In the genomic region with DNA sequence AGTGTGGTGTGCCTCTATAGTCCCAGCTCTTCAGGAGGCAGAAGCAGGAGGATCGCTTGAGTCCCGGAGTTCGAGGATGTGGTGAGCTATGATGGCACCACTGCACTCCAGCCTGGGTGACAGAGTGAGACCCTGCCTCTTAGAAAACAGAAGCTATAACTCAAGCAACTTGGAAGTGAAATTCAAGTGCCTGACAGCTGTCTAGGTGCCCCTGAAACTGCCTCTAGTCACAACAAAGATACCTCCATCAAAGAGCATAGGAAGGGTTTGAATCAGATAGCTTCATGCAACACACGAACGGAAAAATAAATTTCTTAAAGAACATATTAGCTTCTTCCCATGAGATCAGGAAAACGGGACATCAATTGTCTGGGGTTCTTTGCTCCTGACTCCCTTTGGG, we compare ENCODE assay signal across 11 cellular contexts. TPM values are rescaled to one million over a fixed set of nuclear protein-coding genes. Genes with fewer than 3 reads are reported as not detected.
A peak's percentile ranks its signal among the peaks of the same experiment; 100 is the strongest.
DNase-seq lines count a peak whose midpoint lies in the region; ATAC-seq, FAIRE-seq and TF ChIP-seq lines count a peak whose summit lies in the region.
"Had no signal": no experiment of that assay in that cellular context is flagged by ENCODE, and none has a peak within 500 bp of the region (broad histone marks: within the 10 kb centered on the region; RNA-seq: fewer than 3 reads in every experiment).

No MANE protein-coding gene starts in this region.

- H3K9me3 Mint-ChIP-seq in Calu3 (ENCODE audit: low read depth, unreplicated experiment): no peaks in the 10 kb centered on the region
- peaks cover 2% of the 10 kb centered on the region for H3K9me3 Mint-ChIP-seq in astrocyte (ENCODE audit: unreplicated experiment)
- H3K9me3 Mint-ChIP-seq in natural killer cell treated with Interleukin-12 subunit alpha and Interleukin-12 subunit beta and Interleukin-15 and Interleukin-18, amount 100 ng/mL, for 72 hours: no peaks in the 10 kb centered on the region

- H3K4me3 Mint-ChIP-seq in Calu3 (ENCODE audit: low read depth, unreplicated experiment) (peak overlapping the region; percentile 72), astrocyte (ENCODE audit: unreplicated experiment) (peak overlapping the region; percentile 81)
- peak overlapping the region; percentile 86 for H3K4me3 Mint-ChIP-seq in natural killer cell treated with Interleukin-12 subunit alpha and Interleukin-12 subunit beta and Interleukin-15 and Interleukin-18, amount 100 ng/mL, for 72 hours

- H3K79me2 ChIP-seq in KMS-11 (ENCODE audit: insufficient read depth, low read depth) (no peaks in the 10 kb centered on the region), astrocyte (ENCODE audit: insufficient read depth, low read length) (no peaks in the 10 kb centered on the region)

- H3K27me3 Mint-ChIP-seq in Calu3 (ENCODE audit: unreplicated experiment): peaks cover 100% of the 10 kb centered on the region
- H3K27me3 Mint-ChIP-seq in astrocyte (ENCODE audit: low read depth, unreplicated experiment): peaks cover 52% of the 10 kb centered on the region
- H3K27me3 Mint-ChIP-seq in natural killer cell treated with Interleukin-12 subunit alpha and Interleukin-12 subunit beta and Interleukin-15 and Interleukin-18, amount 100 ng/mL, for 72 hours: no peaks in the 10 kb centered on the region

- peaks cover 8% of the 10 kb centered on the region for H3K4me1 ChIP-seq in KMS-11 (ENCODE audit: low read depth, poor library complexity, severe bottlenecking)
- H3K4me1 ChIP-seq in astrocyte (ENCODE audit: insufficient read depth, low read length): no peaks in the 10 kb centered on the region
- H3K4me1 ChIP-seq in right lobe of liver: no peaks in the 10 kb centered on the region
- H3K4me1 ChIP-seq: foreskin keratinocyte had no signal

- intact Hi-C loops in Calu3 (cut with micrococcal nuclease; ENCODE audit: unreplicated experiment) (no loop called here), right lobe of liver (cut with DNase I) (no loop called here)

- H3K36me3 ChIP-seq in KMS-11 (ENCODE audit: insufficient read depth): no peaks in the 10 kb centered on the region
- H3K36me3 ChIP-seq in astrocyte (ENCODE audit: insufficient read depth, low read length): no peaks in the 10 kb centered on the region
- H3K36me3 ChIP-seq in right lobe of liver: no peaks in the 10 kb centered on the region

- H3K9me3 ChIP-seq in astrocyte (ENCODE audit: insufficient read depth, low read depth, low read length) (no peaks in the 10 kb centered on the region), right lobe of liver (no peaks in the 10 kb centered on the region)

- TF ChIP-seq CTCF in Calu3 (IDR thresholded peaks at IDR 0.05; ENCODE audit: unreplicated experiment): no peak
- no peak for TF ChIP-seq CTCF in KMS-11 (conservative IDR thresholded peaks at IDR 0.05; ENCODE audit: low read depth, low read length)
- no peak for TF ChIP-seq CTCF in astrocyte (IDR thresholded peaks at IDR 0.05; ENCODE audit: insufficient read depth, low read depth, low read length)
- TF ChIP-seq CTCF in right lobe of liver (IDR thresholded peaks at IDR 0.05): no peak

- H3K27ac ChIP-seq in KMS-11 (no peak overlapping the region), astrocyte (ENCODE audit: low read depth, low read length) (no peak overlapping the region), right lobe of liver (no peak overlapping the region)
- H3K27ac ChIP-seq: foreskin keratinocyte had no signal

- H3K4me3 ChIP-seq in KMS-11 (IDR thresholded peaks at IDR 0.05; ENCODE audit: insufficient read depth, low read depth, low read length): no peak overlapping the region
- no peak overlapping the region for H3K4me3 ChIP-seq in astrocyte (ENCODE audit: insufficient read depth, low read depth, low read length)
- H3K4me3 ChIP-seq in right lobe of liver: no peak overlapping the region

- BruUV-seq in Calu3 (replicated peaks; lab: Mats Ljungman, UMichigan): no TSS peak

- CTCF ChIA-PET in Calu3 (lab: Charles Lee): interaction anchor here (0.5 to 0.6 kb wide), 2 partner anchors 28 to 351 kb away, joined by 4 to 5 read pairs; no protein-coding TSS in a partner anchor

- H2AFZ ChIP-seq in KMS-11 (ENCODE audit: low read depth): peak overlapping the region; percentile 99; the same call in 1 of the 2 replicates
- no peak overlapping the region for H2AFZ ChIP-seq in astrocyte (ENCODE audit: low read depth, low read length)

- H3K4me1 Mint-ChIP-seq in Calu3 (ENCODE audit: low read depth, unreplicated experiment) (no peaks in the 10 kb centered on the region), astrocyte (ENCODE audit: low read depth, unreplicated experiment) (no peaks in the 10 kb centered on the region)
- H3K4me1 Mint-ChIP-seq in natural killer cell treated with Interleukin-12 subunit alpha and Interleukin-12 subunit beta and Interleukin-15 and Interleukin-18, amount 100 ng/mL, for 72 hours (ENCODE audit: low read depth in 2 of 2): peaks cover 22 to 29% of the 10 kb centered on the region in 2 donors

- no peak for FAIRE-seq in astrocyte (lab: Jason Lieb, UNC)
- FAIRE-seq: GM19239, H54 had no signal

- ATAC-seq in natural killer cell treated with Interleukin-12 subunit alpha and Interleukin-12 subunit beta and Interleukin-15 and Interleukin-18, amount 100 ng/mL, for 72 hours: no peak
- ATAC-seq in right lobe of liver: no peak

- WGBS in right lobe of liver (ENCODE audit: insufficient coverage, low coverage, low lambda C conversion rate, missing lambda C conversion rate): 86% methylated on average over 6 of the region's 6 CpGs

- H4K20me1 ChIP-seq in KMS-11 (ENCODE audit: insufficient read depth) (no peaks in the 10 kb centered on the region), astrocyte (ENCODE audit: insufficient read depth, low read length) (no peaks in the 10 kb centered on the region)

- no peak for DNase-seq in Calu3
- no peak for DNase-seq in astrocyte (ENCODE audit: low read depth)
- no peak for DNase-seq in natural killer cell treated with Interleukin-12 subunit alpha and Interleukin-12 subunit beta and Interleukin-15 and Interleukin-18, amount 100 ng/mL, for 72 hours (ENCODE audit: low spot score)
- DNase-seq in right lobe of liver: no peak
- DNase-seq in dedifferentiated amniotic fluid mesenchymal stem cell (ENCODE audit: extremely low spot score): no peak
- no peak for DNase-seq in HK-2 (ENCODE audit: unreplicated experiment)
- DNase-seq: NCI-H1436 treated with DMSO at 0.1 percent for 48 hours had no signal

- no peak for TF ChIP-seq POLR2A in right lobe of liver (IDR thresholded peaks at IDR 0.05)

- peaks cover 13% of the 10 kb centered on the region for H3K27me3 ChIP-seq in KMS-11 (ENCODE audit: insufficient read depth, low read depth)
- H3K27me3 ChIP-seq in astrocyte (ENCODE audit: insufficient read depth, low read length): peaks cover 40% of the 10 kb centered on the region
- no peaks in the 10 kb centered on the region for H3K27me3 ChIP-seq in right lobe of liver

- H3K4me2 ChIP-seq in KMS-11 (peak overlapping the region; percentile 93), astrocyte (ENCODE audit: low read length) (no peak overlapping the region)

- H3K9ac ChIP-seq in KMS-11: no peak overlapping the region
- no peak overlapping the region for H3K9ac ChIP-seq in astrocyte (ENCODE audit: low read length)

- H3K36me3 Mint-ChIP-seq in Calu3 (ENCODE audit: insufficient read depth, unreplicated experiment): peaks cover 19% of the 10 kb centered on the region
- H3K36me3 Mint-ChIP-seq in astrocyte (ENCODE audit: low read depth, unreplicated experiment): no peaks in the 10 kb centered on the region
- no peaks in the 10 kb centered on the region for H3K36me3 Mint-ChIP-seq in natural killer cell treated with Interleukin-12 subunit alpha and Interleukin-12 subunit beta and Interleukin-15 and Interleukin-18, amount 100 ng/mL, for 72 hours

- H3K27ac Mint-ChIP-seq in Calu3 (ENCODE audit: unreplicated experiment) (no peak overlapping the region), astrocyte (ENCODE audit: unreplicated experiment) (no peak overlapping the region)
- peak overlapping the region in 1 of 2 donors; percentile 85 for H3K27ac Mint-ChIP-seq in natural killer cell treated with Interleukin-12 subunit alpha and Interleukin-12 subunit beta and Interleukin-15 and Interleukin-18, amount 100 ng/mL, for 72 hours

RNA-seq across cellular contexts. Expression of gene PLCG2, which starts 0.9 kb away (rescaled TPM):
- total RNA-seq in Calu3 (2022): 3.4 and 13.7 TPM in 2 replicates
- total RNA-seq in astrocyte: 3.1 and 5.3 TPM in 2 replicates
- total RNA-seq in natural killer cell treated with Interleukin-12 subunit alpha and Interleukin-12 subunit beta and Interleukin-15 and Interleukin-18, amount 100 ng/mL, for 72 hours: 100 to 1,000 TPM in 1 of 2 donors, 10 to 100 TPM in 1; 73.4 to 101 TPM
- total RNA-seq in right lobe of liver: 10 to 100 TPM; 11.1 to 23.1 (median 17.7) TPM
